ENCODE assay signal across 13 cellular contexts in genomic region chr6:138957484-138957883, GRCh38. TPM values are rescaled to one million over a fixed set of nuclear protein-coding genes. Genes with fewer than 3 reads are reported as not detected.
DNase-seq lines count a peak whose midpoint lies in the region; ATAC-seq and TF ChIP-seq lines count a peak whose summit lies in the region.
"Had no signal": no experiment of that assay in that cellular context is flagged by ENCODE, and none has a peak within 500 bp of the region (broad histone marks: within the 10 kb centered on the region; RNA-seq: fewer than 3 reads in every experiment).

No MANE protein-coding gene starts in this region.

- TF ChIP-seq CTCF in GM23338 (conservative IDR thresholded peaks at IDR 0.05; ENCODE audit: low read depth in 2 of 2) (no peak), fibroblast of mammary gland (conservative IDR thresholded peaks at IDR 0.05; ENCODE audit: control insufficient read depth, insufficient read depth, low read depth, low read length) (no peak)

- no peak overlapping the region for H3K27ac ChIP-seq in GM23338 (ENCODE audit: low read depth)

- no peaks in the 10 kb centered on the region for H3K27me3 Mint-ChIP-seq in GM23338 (ENCODE audit: insufficient read depth, low read depth, poor library complexity)
- H3K27me3 Mint-ChIP-seq: brain; stimulated activated naive B cell treated with anti-CD40 and anti-IgM and Interleukin-4, amounts not matched to agents 10 μg/mL and 1 μg/mL and 100 μg/mL, for 72 hours had no signal

- H4K20me1 ChIP-seq in GM23338 (replicated peaks; ENCODE audit: insufficient read depth): peaks cover 11% of the 10 kb centered on the region

- no peaks in the 10 kb centered on the region for H3K9me3 Mint-ChIP-seq in GM23338

- H2AFZ ChIP-seq in GM23338: no peak overlapping the region

- peaks cover 16% of the 10 kb centered on the region for H3K4me1 ChIP-seq in GM23338 (ENCODE audit: insufficient read depth)

- DNase-seq in GM23338 (ENCODE audit: low spot score) (no peak), fibroblast of mammary gland (ENCODE audit: low read depth) (peak; percentile 72), renal cortical epithelial cell (ENCODE audit: low read depth) (peak; percentile 49)
- DNase-seq: activated CD8-positive, alpha-beta memory T cell treated with anti-CD3 and anti-CD28 coated beads, Interleukin-2, amount 50 U/mL, for 48 hours; glutamatergic neuron; NCI-H524; stimulated activated naive B cell treated with anti-CD40 and anti-IgM and Interleukin-4, amounts not matched to agents 10 μg/mL and 1 μg/mL and 100 μg/mL, for 72 hours had no signal

- H3K36me3 ChIP-seq in GM23338 (ENCODE audit: insufficient read depth): no peaks in the 10 kb centered on the region

- H3K79me2 ChIP-seq in GM23338 (replicated peaks; ENCODE audit: insufficient read depth): peaks cover 100% of the 10 kb centered on the region

- H3K4me3 ChIP-seq in GM23338: no peak overlapping the region
- H3K4me3 ChIP-seq in fibroblast of mammary gland (ENCODE audit: control insufficient read depth, low read depth, low read length): no peak overlapping the region

- H3K9me2 ChIP-seq in GM23338 (ENCODE audit: insufficient read depth): no peaks in the 10 kb centered on the region

- H3K27me3 ChIP-seq in GM23338 (ENCODE audit: insufficient read depth): no peaks in the 10 kb centered on the region

- H3F3A ChIP-seq in GM23338 (replicated peaks; ENCODE audit: low read depth): no peaks in the 10 kb centered on the region

- H3K4me2 ChIP-seq in GM23338: no peak overlapping the region

- peaks cover 39% of the 10 kb centered on the region for H3K4me1 Mint-ChIP-seq in GM23338

- H3K36me3 Mint-ChIP-seq in GM23338 (ENCODE audit: low read depth): peaks cover 6% of the 10 kb centered on the region; the same call in 2 of the 3 replicates

- ATAC-seq in GM23338 (no peak), HG03442 (IDR thresholded peaks at IDR 0.05; ENCODE audit: unreplicated experiment) (no peak), GM19452 (IDR thresholded peaks at IDR 0.05; ENCODE audit: unreplicated experiment) (no peak), HG03025 (IDR thresholded peaks at IDR 0.05; ENCODE audit: low FRiP score, unreplicated experiment) (no peak)

- 0 out of 2 replicates have a peak overlapping the region, but pooled peaks have one; percentile 12 for H3K27ac Mint-ChIP-seq in GM23338
- H3K27ac Mint-ChIP-seq: stimulated activated naive B cell treated with anti-CD40 and anti-IgM and Interleukin-4, amounts not matched to agents 10 μg/mL and 1 μg/mL and 100 μg/mL, for 72 hours; T-helper 1 cell treated with Interleukin-12 subunit alpha and Interleukin-12 subunit beta and Interleukin-4 antibody, amounts not matched to agents 30 μg/mL and 1 μg/mL, for 36 hours had no signal

- H3K4me3 Mint-ChIP-seq in GM23338: no peak overlapping the region
- H3K4me3 Mint-ChIP-seq: brain; T-helper 1 cell treated with Interleukin-12 subunit alpha and Interleukin-12 subunit beta and Interleukin-4 antibody, amounts not matched to agents 30 μg/mL and 1 μg/mL, for 36 hours had no signal

TF ChIP-seq in GM23338, 12 proteins besides CTCF, POLR2A, EP300 and RAD21 (continues in another document):
- TF ChIP-seq POLR2AphosphoS5 (IDR thresholded peaks at IDR 0.05; ENCODE audit: low read depth) (no peak), ZNF114 (CRISPR knock-in tag; IDR thresholded peaks at IDR 0.05) (no peak), ZNF331 (CRISPR knock-in tag; IDR thresholded peaks at IDR 0.05; ENCODE audit: low read depth) (no peak), EZH2 (IDR thresholded peaks at IDR 0.05; ENCODE audit: low read depth, unreplicated experiment) (no peak), JUNB (IDR thresholded peaks at IDR 0.05; ENCODE audit: unreplicated experiment) (no peak), EZH2phosphoT487 (IDR thresholded peaks at IDR 0.05; ENCODE audit: unreplicated experiment) (no peak), REST (IDR thresholded peaks at IDR 0.05; ENCODE audit: unreplicated experiment) (no peak), NANOG (IDR thresholded peaks at IDR 0.05; ENCODE audit: borderline replicate concordance) (no peak), ETS1 (IDR thresholded peaks at IDR 0.05) (no peak)

TF ChIP-seq in PFSK-1, 5 proteins besides CTCF, POLR2A, EP300 and RAD21:
- TF ChIP-seq REST (IDR thresholded peaks at IDR 0.05; ENCODE audit: insufficient read depth in 1 of 2, low read depth in 2 of 2, low read length in 2 of 2) (no peak), SIN3A (IDR thresholded peaks at IDR 0.05; ENCODE audit: borderline replicate concordance, insufficient read depth, low read length) (peak; percentile 48; the same call in 1 of the 2 replicates)

RNA-seq across cellular contexts. Expression of gene REPS1, which starts 30.6 kb away (rescaled TPM):
- 60.0 and 65.7 TPM in 2 replicates for total RNA-seq in GM23338 (2014; rRNA removed; shearing (Covaris generic))
- polyA plus RNA-seq in GM23338 (2016; fragmentation: Nextera tagmentation; extraction: Ambion mirVana): 41.1 and 46.0 TPM in 2 replicates
- 31.6 TPM for polyA plus RNA-seq in PFSK-1 (2012; ENCODE audit: insufficient read length, low read depth)
- 21.0 and 29.3 TPM in 2 replicates for total RNA-seq in renal cortical epithelial cell
